In genomic region chr7:66707825-66708224, GRCh38 we compare ENCODE assay signal across 1 cellular context.
TF ChIP-seq lines count a peak whose summit lies in the region.

No MANE protein-coding gene starts in this region.

TF ChIP-seq in K562, 482 proteins besides CTCF, POLR2A, EP300 and RAD21:
- TF ChIP-seq HNRNPLL (IDR thresholded peaks at IDR 0.05; ENCODE audit: low read depth, low read length, poor library complexity, severe bottlenecking): no peak
- peak; percentile 99 for TF ChIP-seq ZNF507 (tag; conservative IDR thresholded peaks at IDR 0.05)
- TF ChIP-seq ZNF354B (CRISPR knock-in tag; IDR thresholded peaks at IDR 0.05): peak; percentile 85
- no peak for TF ChIP-seq ZBTB34 (CRISPR knock-in tag; IDR thresholded peaks at IDR 0.05)
- TF ChIP-seq ID3 (CRISPR knock-in tag; IDR thresholded peaks at IDR 0.05): no peak
- no peak for TF ChIP-seq ID3 (tag; IDR thresholded peaks at IDR 0.05)
